19 cellular contexts compared by ENCODE assay signal in genomic region chr12:90922068-90922743, GRCh38. TPM values are rescaled to one million over a fixed set of nuclear protein-coding genes. Genes with fewer than 3 reads are reported as not detected.
DNase-seq lines count a peak whose midpoint lies in the region; ATAC-seq and TF ChIP-seq lines count a peak whose summit lies in the region.
"Had no signal": no experiment of that assay in that cellular context is flagged by ENCODE, and none has a peak within 500 bp of the region (broad histone marks: within the 10 kb centered on the region; RNA-seq: fewer than 3 reads in every experiment).

No MANE protein-coding gene starts in this region.

- H3K4me3 ChIP-seq in AG09309 (ENCODE audit: control insufficient read depth, low read depth, low read length), result no peak overlapping the region
- H3K4me3 ChIP-seq in RWPE2 (ENCODE audit: severe bottlenecking), result no peak overlapping the region
- no peak overlapping the region for H3K4me3 ChIP-seq in epithelial cell of esophagus (ENCODE audit: low read length)
- no peak overlapping the region for H3K4me3 ChIP-seq in mesenchymal stem cell (ENCODE audit: insufficient read depth in 1 of 2, low read depth in 1 of 2, low read length in 2 of 2)
- H3K4me3 ChIP-seq in trophoblast cell (ENCODE audit: low read depth, low read length), result no peak overlapping the region
- H3K4me3 ChIP-seq: PC-9 had no signal

- H3K9me3 ChIP-seq in RWPE2 (ENCODE audit: severe bottlenecking) (no peaks in the 10 kb centered on the region), mesenchymal stem cell (ENCODE audit: control insufficient read depth, low read length) (no peaks in the 10 kb centered on the region), trophoblast cell (ENCODE audit: insufficient read depth, low read depth, low read length) (no peaks in the 10 kb centered on the region)

- H4K8ac ChIP-seq in mesenchymal stem cell (ENCODE audit: low read length) (no peak overlapping the region), trophoblast cell (ENCODE audit: low read depth, low read length) (no peak overlapping the region)

- no peak for TF ChIP-seq POLR2A in GM18505 (IDR thresholded peaks at IDR 0.05; ENCODE audit: borderline replicate concordance, extremely low read depth, insufficient read depth, insufficient read length)

- peak overlapping the region; percentile 80 for H3K9ac ChIP-seq in mesenchymal stem cell (ENCODE audit: low read length)
- no peak overlapping the region for H3K9ac ChIP-seq in trophoblast cell (ENCODE audit: low read length)
- H3K9ac ChIP-seq: KMS-11 had no signal

- H3K36me3 ChIP-seq in RWPE2 (ENCODE audit: low read depth), result no peaks in the 10 kb centered on the region
- no peaks in the 10 kb centered on the region for H3K36me3 ChIP-seq in mesenchymal stem cell (ENCODE audit: control insufficient read depth in 1 of 2, insufficient read depth in 2 of 2, low read depth in 1 of 2, low read length in 2 of 2)
- H3K36me3 ChIP-seq in trophoblast cell (ENCODE audit: control insufficient read depth in 1 of 2, insufficient read depth in 2 of 2, low read length in 2 of 2), result no peaks in the 10 kb centered on the region

- H3K18ac ChIP-seq in mesenchymal stem cell (ENCODE audit: low read depth in 1 of 2, low read length in 2 of 2), result no peak overlapping the region
- H3K18ac ChIP-seq in trophoblast cell (ENCODE audit: low read length), result no peak overlapping the region

- H2BK5ac ChIP-seq in mesenchymal stem cell (ENCODE audit: low read depth, low read length, poor library complexity, severe bottlenecking) (no peak overlapping the region), trophoblast cell (ENCODE audit: low read depth, low read length, poor library complexity) (no peak overlapping the region)

- ATAC-seq in RWPE2 (ENCODE audit: low read depth), result peak; percentile 65
- no peak for ATAC-seq in GM18505 (IDR thresholded peaks at IDR 0.05; ENCODE audit: unreplicated experiment)
- ATAC-seq: activated T-helper 17 cell treated with anti-CD3 and anti-CD28 coated beads, Interleukin-2, amount 50 U/mL, for 72 hours had no signal

- H3K14ac ChIP-seq in mesenchymal stem cell (ENCODE audit: low read length in 2 of 2) (no peak overlapping the region), trophoblast cell (ENCODE audit: low read length) (no peak overlapping the region)

- H3K79me1 ChIP-seq in mesenchymal stem cell (replicated peaks; ENCODE audit: low read length, poor library complexity, severe bottlenecking) (no peaks in the 10 kb centered on the region), trophoblast cell (ENCODE audit: low read length) (no peaks in the 10 kb centered on the region)

- H2AK5ac ChIP-seq in mesenchymal stem cell (ENCODE audit: low read length, severe bottlenecking) (no peak overlapping the region), trophoblast cell (ENCODE audit: low read length) (no peak overlapping the region)

- H3K27ac ChIP-seq in RWPE2 (ENCODE audit: poor library complexity, severe bottlenecking) (no peak overlapping the region), mesenchymal stem cell (ENCODE audit: low read length, poor library complexity, severe bottlenecking) (no peak overlapping the region), trophoblast cell (ENCODE audit: low read depth, low read length) (no peak overlapping the region)
- H3K27ac ChIP-seq: KMS-11, PC-9, VCaP had no signal

- no peak overlapping the region for H2AFZ ChIP-seq in mesenchymal stem cell (ENCODE audit: low read depth, low read length)
- H2AFZ ChIP-seq in trophoblast cell (ENCODE audit: insufficient read depth, low read length, poor library complexity), result no peak overlapping the region
- H2AFZ ChIP-seq: PC-9 had no signal

- H3K4me2 ChIP-seq in mesenchymal stem cell (ENCODE audit: low read length, poor library complexity, severe bottlenecking), result no peak overlapping the region
- H3K4me2 ChIP-seq in trophoblast cell (ENCODE audit: low read length), result no peak overlapping the region
- H3K4me2 ChIP-seq: KMS-11, PC-9 had no signal

- H3K4me1 ChIP-seq in RWPE2 (ENCODE audit: insufficient read depth, poor library complexity, severe bottlenecking), result peaks cover 10% of the 10 kb centered on the region
- H3K4me1 ChIP-seq in mesenchymal stem cell (ENCODE audit: control insufficient read depth, insufficient read depth, low read depth, low read length), result no peaks in the 10 kb centered on the region
- no peaks in the 10 kb centered on the region for H3K4me1 ChIP-seq in trophoblast cell (ENCODE audit: control insufficient read depth in 1 of 2, insufficient read depth in 2 of 2, low read length in 2 of 2)

- H2BK120ac ChIP-seq in mesenchymal stem cell (ENCODE audit: low read depth, low read length) (no peak overlapping the region), trophoblast cell (ENCODE audit: insufficient read depth, low read length, poor library complexity) (no peak overlapping the region)

- no peak overlapping the region for H4K12ac ChIP-seq in trophoblast cell (ENCODE audit: low read depth, low read length)

- H4K91ac ChIP-seq in mesenchymal stem cell (ENCODE audit: low read length) (no peak overlapping the region), trophoblast cell (ENCODE audit: low read depth, low read length) (no peak overlapping the region)

- H3K4ac ChIP-seq in mesenchymal stem cell (ENCODE audit: low read depth in 1 of 2, low read length in 2 of 2), result no peak overlapping the region
- no peak overlapping the region for H3K4ac ChIP-seq in trophoblast cell (ENCODE audit: low read depth, low read length)

- H3K23ac ChIP-seq in mesenchymal stem cell (ENCODE audit: low read length in 2 of 2), result no peak overlapping the region
- no peak overlapping the region for H3K23ac ChIP-seq in trophoblast cell (ENCODE audit: low read length)

- H2BK12ac ChIP-seq in mesenchymal stem cell (ENCODE audit: low read length in 2 of 2) (no peak overlapping the region), trophoblast cell (ENCODE audit: low read length) (no peak overlapping the region)

- no peak overlapping the region for H2BK15ac ChIP-seq in mesenchymal stem cell (ENCODE audit: low read depth, poor library complexity, severe bottlenecking)

- no peaks in the 10 kb centered on the region for H3K79me2 ChIP-seq in trophoblast cell (ENCODE audit: control insufficient read depth, insufficient read depth, low read length, poor library complexity)

- no peaks in the 10 kb centered on the region for H3K27me3 ChIP-seq in RWPE2 (ENCODE audit: insufficient read depth, poor library complexity, severe bottlenecking)
- no peaks in the 10 kb centered on the region for H3K27me3 ChIP-seq in mesenchymal stem cell (ENCODE audit: control insufficient read depth in 1 of 2, insufficient read depth in 1 of 2, low read length in 2 of 2)
- H3K27me3 ChIP-seq in trophoblast cell (ENCODE audit: insufficient read depth, low read length), result no peaks in the 10 kb centered on the region

- TF ChIP-seq CTCF in AG09309 (IDR thresholded peaks at IDR 0.05; ENCODE audit: control insufficient read depth, insufficient read depth, low read depth, low read length, missing control alignments) (no peak), RWPE2 (IDR thresholded peaks at IDR 0.05; ENCODE audit: poor library complexity, severe bottlenecking) (no peak), epithelial cell of esophagus (IDR thresholded peaks at IDR 0.05; ENCODE audit: insufficient read depth, low read depth, low read length, missing control alignments) (no peak)

- DNase-seq in AG09309 (ENCODE audit: low read depth) (peak; percentile 33), RWPE2 (ENCODE audit: low spot score) (no peak), epithelial cell of esophagus (ENCODE audit: low read depth) (peak; percentile 46), mesenchymal stem cell (no peak), trophoblast cell (no peak)
- DNase-seq in stimulated activated naive CD4-positive, alpha-beta T cell (lab: John Stamatoyannopoulos, UW), result no peak
- DNase-seq in stimulated activated CD4-positive, alpha-beta T cell treated with anti-CD3 and anti-CD28 coated beads, Interleukin-4, amount 100 ng/mL, for 24 hours, result no peak
- DNase-seq: ACHN, GDM1, glutamatergic neuron, islet precursor cell, NCI-H1417 treated with DMSO at 0.1 percent for 48 hours, NCI-H510A treated with DMSO at 0.1 percent for 48 hours, PC-9 had no signal

RNA-seq across cellular contexts. Expression of gene CCER1, which starts 32.8 kb away (rescaled TPM):
- polyA plus RNA-seq in mesenchymal stem cell (2013, experiment 1 of 2), result not detected
- not detected for polyA plus RNA-seq in mesenchymal stem cell (2013, experiment 2 of 2)
- polyA plus RNA-seq in trophoblast cell (2013), result not detected in 2 replicates
- polyA plus RNA-seq: thymus had no signal

Comparison
In these comparisons a context has a peak if more than half of its experiments do, and no peak if none do; other contexts are left out.
1. DNase-seq: peak in AG09309 (single experiment) and epithelial cell of esophagus (single experiment); none in RWPE2 (single experiment), mesenchymal stem cell (single experiment), trophoblast cell (0 of 2), stimulated activated naive CD4-positive, alpha-beta T cell (0 of 6) and stimulated activated CD4-positive, alpha-beta T cell treated with anti-CD3 and anti-CD28 coated beads, Interleukin-4, amount 100 ng/mL, for 24 hours (single experiment).